Comparison of ENCODE assay signal across 8 cellular contexts in genomic region chr7:5514440-5515035, GRCh38. TPM values are rescaled to one million over a fixed set of nuclear protein-coding genes. Genes with fewer than 3 reads are reported as not detected.
DNase-seq lines count a peak whose midpoint lies in the region; ATAC-seq and TF ChIP-seq lines count a peak whose summit lies in the region.

No MANE protein-coding gene starts in this region.

- no TSS peak for BruUV-seq in A673 (replicated peaks; lab: Mats Ljungman, UMichigan)

- H3K4me1 ChIP-seq in A673 (ENCODE audit: insufficient read depth, low read length, poor library complexity, severe bottlenecking) (peaks cover 10% of the 10 kb centered on the region), KMS-11 (ENCODE audit: low read depth, poor library complexity, severe bottlenecking) (peaks cover 14% of the 10 kb centered on the region), mononuclear cell (ENCODE audit: insufficient read depth, low read length) (peaks cover 21% of the 10 kb centered on the region)

- peak overlapping the region; percentile 98 for H2AFZ ChIP-seq in KMS-11 (ENCODE audit: low read depth)

- H3K79me2 ChIP-seq in KMS-11 (ENCODE audit: insufficient read depth, low read depth): peaks cover 34% of the 10 kb centered on the region

- DNase-seq in A673 (ENCODE audit: low spot score) (no peak), cardiac fibroblast (ENCODE audit: low read depth in 2 of 2) (peak in 1 of 2 donors; percentile 51), cerebellar nuclear complex (lab: John Stamatoyannopoulos, UW) (no peak), NCI-H2196 treated with DMSO at 0.1 percent for 48 hours (lab: John Stamatoyannopoulos, UW; ENCODE audit: unreplicated experiment) (no peak)

- intact Hi-C loops in A673 (cut with micrococcal nuclease; ENCODE audit: unreplicated experiment): no loop called here

- peak overlapping the region; percentile 88 for H3K4me2 ChIP-seq in KMS-11

- H3K4me3 ChIP-seq in A673 (ENCODE audit: low read depth, low read length, poor library complexity, severe bottlenecking): peak overlapping the region; percentile 88
- H3K4me3 ChIP-seq in KMS-11 (IDR thresholded peaks at IDR 0.05; ENCODE audit: insufficient read depth, low read depth, low read length): no peak overlapping the region
- H3K4me3 ChIP-seq in cardiac fibroblast (replicated peaks in 1 of 2; ENCODE audit: low read depth in 2 of 2, low read length in 2 of 2): peak overlapping the region; percentile 95 to 98
- H3K4me3 ChIP-seq in mononuclear cell (ENCODE audit: low read length): peak overlapping the region; percentile 70

- H3K27me3 ChIP-seq in A673 (replicated peaks; ENCODE audit: insufficient read depth, low read depth, low read length, poor library complexity) (no peaks in the 10 kb centered on the region), KMS-11 (ENCODE audit: insufficient read depth, low read depth) (no peaks in the 10 kb centered on the region), mononuclear cell (ENCODE audit: insufficient read depth, low read length) (no peaks in the 10 kb centered on the region)

- CTCF ChIA-PET in A673 (lab: Charles Lee): no interaction called here

- ATAC-seq in HG02678 (IDR thresholded peaks at IDR 0.05; ENCODE audit: unreplicated experiment): no peak
- no peak for ATAC-seq in HG03196 (IDR thresholded peaks at IDR 0.05; ENCODE audit: unreplicated experiment)

- POLR2A ChIA-PET in A673 (lab: Charles Lee; ENCODE audit: low non-redundant PET): no interaction called here

- peak overlapping the region; percentile 94 for H3K27ac ChIP-seq in A673 (ENCODE audit: low read depth, low read length, poor library complexity, severe bottlenecking)
- no peak overlapping the region for H3K27ac ChIP-seq in KMS-11

- H3K9me3 ChIP-seq in A673 (ENCODE audit: low read depth, low read length, poor library complexity, severe bottlenecking) (no peaks in the 10 kb centered on the region), mononuclear cell (ENCODE audit: low read depth, low read length) (no peaks in the 10 kb centered on the region)

- H3K9ac ChIP-seq in KMS-11: peak overlapping the region; percentile 85; the same call in 1 of the 2 replicates

- no peaks in the 10 kb centered on the region for H3K36me3 ChIP-seq in A673 (ENCODE audit: insufficient read depth, low read length, poor library complexity, severe bottlenecking)
- no peaks in the 10 kb centered on the region for H3K36me3 ChIP-seq in KMS-11 (ENCODE audit: insufficient read depth)

- TF ChIP-seq CTCF in A673 (conservative IDR thresholded peaks at IDR 0.05; ENCODE audit: low read depth, low read length): no peak
- TF ChIP-seq CTCF in KMS-11 (conservative IDR thresholded peaks at IDR 0.05; ENCODE audit: low read depth, low read length): no peak
- TF ChIP-seq CTCF in cardiac fibroblast (IDR thresholded peaks at IDR 0.05; ENCODE audit: low read depth, low read length): no peak

- no peaks in the 10 kb centered on the region for H4K20me1 ChIP-seq in KMS-11 (ENCODE audit: insufficient read depth)

RNA-seq across cellular contexts. Expression of gene FBXL18, which starts 0.9 kb away (rescaled TPM):
- total RNA-seq in A673 (2021) (18.4 and 18.9 TPM in 2 replicates), mononuclear cell (3.6 TPM)

RNA-seq across cellular contexts. Expression of gene ACTB, which starts 15.9 kb away (rescaled TPM):
- total RNA-seq in A673 (2021): 3,928 and 4,273 TPM in 2 replicates
- total RNA-seq in mononuclear cell: 3,708 TPM
